In genomic region chr7:131305152-131305551, GRCh38 we compare ENCODE assay signal across 20 cellular contexts.
"Had no signal": no experiment of that assay in that cellular context is flagged by ENCODE, and none has a peak within 500 bp of the region (broad histone marks: within the 10 kb centered on the region; RNA-seq: fewer than 3 reads in every experiment).

No MANE protein-coding gene starts in this region.

- DNase-seq: KBM-7; MG63; NCI-H1092; NCI-H1105 treated with DMSO at 0.1 percent for 48 hours; NCI-H1417 treated with DMSO at 0.1 percent for 48 hours; NCI-H1694; NCI-H187 treated with DMSO at 0.1 percent for 48 hours; NCI-H2029 treated with DMSO at 0.1 percent for 48 hours; NCI-H2171 treated with DMSO at 0.1 percent for 48 hours; NCI-H2227 treated with DMSO at 0.1 percent for 48 hours; NCI-H524; NCI-H526 treated with DMSO at 0.1 percent for 48 hours; NK-92 treated with Interleukin-12 subunit alpha and Interleukin-12 subunit beta, amount 100 ng/mL, for 24 hours; PC-3; SHP77; SK-N-SH; SW 1271; T-cell had no signal

- ATAC-seq: Panc1, PC-3, T-cell had no signal

- H3K27me3 ChIP-seq: MG63 had no signal

- H3K36me3 ChIP-seq: MG63 had no signal

- H3K27ac ChIP-seq: RWPE1 had no signal

- H3K4me3 ChIP-seq: MG63 had no signal

- H3K9ac ChIP-seq: SK-N-SH had no signal

- H3K4me2 ChIP-seq: SK-N-SH had no signal

- H3K9me3 ChIP-seq: MG63 had no signal
